In the genomic region with DNA sequence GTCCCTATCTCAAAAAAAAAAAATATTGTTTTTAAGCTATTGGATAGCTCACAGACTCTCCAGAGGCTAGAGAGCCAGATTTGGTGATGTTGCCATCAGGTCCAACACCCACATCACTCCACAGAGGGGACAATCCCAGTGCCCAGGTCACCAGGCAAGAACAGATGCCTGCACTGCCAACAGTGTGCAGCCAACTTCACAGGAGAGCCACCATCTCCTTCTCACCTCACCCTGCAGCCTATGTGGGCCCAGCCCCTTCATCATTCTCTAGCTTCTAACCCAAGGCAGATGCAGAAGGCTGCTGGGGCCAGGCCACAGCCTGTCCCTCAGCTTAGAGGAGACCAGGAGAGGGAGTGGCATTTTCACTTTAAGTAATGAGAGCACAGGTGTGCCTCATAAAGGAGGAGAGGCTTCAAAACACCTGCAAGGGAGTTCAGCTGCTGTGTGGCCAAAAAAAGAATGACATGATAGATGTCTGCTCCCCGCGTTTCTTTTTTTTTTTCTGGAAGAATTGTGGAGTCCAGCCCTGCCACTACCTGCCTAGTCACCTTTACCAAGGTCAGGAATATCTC, we compare ENCODE assay signal across 1 cellular context.
TF ChIP-seq lines count a peak whose summit lies in the region.

No MANE protein-coding gene starts in this region.

TF ChIP-seq in WTC11, 78 proteins besides CTCF, POLR2A, EP300 and RAD21 (continued from another document):
- TF ChIP-seq, protein P1, sequence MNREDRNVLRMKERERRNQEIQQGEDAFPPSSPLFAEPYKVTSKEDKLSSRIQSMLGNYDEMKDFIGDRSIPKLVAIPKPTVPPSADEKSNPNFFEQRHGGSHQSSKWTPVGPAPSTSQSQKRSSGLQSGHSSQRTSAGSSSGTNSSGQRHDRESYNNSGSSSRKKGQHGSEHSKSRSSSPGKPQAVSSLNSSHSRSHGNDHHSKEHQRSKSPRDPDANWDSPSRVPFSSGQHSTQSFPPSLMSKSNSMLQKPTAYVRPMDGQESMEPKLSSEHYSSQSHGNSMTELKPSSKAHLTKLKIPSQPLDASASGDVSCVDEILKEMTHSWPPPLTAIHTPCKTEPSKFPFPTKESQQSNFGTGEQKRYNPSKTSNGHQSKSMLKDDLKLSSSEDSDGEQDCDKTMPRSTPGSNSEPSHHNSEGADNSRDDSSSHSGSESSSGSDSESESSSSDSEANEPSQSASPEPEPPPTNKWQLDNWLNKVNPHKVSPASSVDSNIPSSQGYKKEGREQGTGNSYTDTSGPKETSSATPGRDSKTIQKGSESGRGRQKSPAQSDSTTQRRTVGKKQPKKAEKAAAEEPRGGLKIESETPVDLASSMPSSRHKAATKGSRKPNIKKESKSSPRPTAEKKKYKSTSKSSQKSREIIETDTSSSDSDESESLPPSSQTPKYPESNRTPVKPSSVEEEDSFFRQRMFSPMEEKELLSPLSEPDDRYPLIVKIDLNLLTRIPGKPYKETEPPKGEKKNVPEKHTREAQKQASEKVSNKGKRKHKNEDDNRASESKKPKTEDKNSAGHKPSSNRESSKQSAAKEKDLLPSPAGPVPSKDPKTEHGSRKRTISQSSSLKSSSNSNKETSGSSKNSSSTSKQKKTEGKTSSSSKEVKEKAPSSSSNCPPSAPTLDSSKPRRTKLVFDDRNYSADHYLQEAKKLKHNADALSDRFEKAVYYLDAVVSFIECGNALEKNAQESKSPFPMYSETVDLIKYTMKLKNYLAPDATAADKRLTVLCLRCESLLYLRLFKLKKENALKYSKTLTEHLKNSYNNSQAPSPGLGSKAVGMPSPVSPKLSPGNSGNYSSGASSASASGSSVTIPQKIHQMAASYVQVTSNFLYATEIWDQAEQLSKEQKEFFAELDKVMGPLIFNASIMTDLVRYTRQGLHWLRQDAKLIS (CRISPR knock-in tag; IDR thresholded peaks at IDR 0.05; ENCODE audit: borderline replicate concordance), result no peak
- TF ChIP-seq PRRX2 (CRISPR knock-in tag; IDR thresholded peaks at IDR 0.05) (no peak), ZNF121 (CRISPR knock-in tag; IDR thresholded peaks at IDR 0.05) (no peak), HMGA2 (CRISPR knock-in tag; IDR thresholded peaks at IDR 0.05) (no peak), CBFB (CRISPR knock-in tag; IDR thresholded peaks at IDR 0.05; ENCODE audit: low read depth) (no peak)
- TF ChIP-seq, protein P2, sequence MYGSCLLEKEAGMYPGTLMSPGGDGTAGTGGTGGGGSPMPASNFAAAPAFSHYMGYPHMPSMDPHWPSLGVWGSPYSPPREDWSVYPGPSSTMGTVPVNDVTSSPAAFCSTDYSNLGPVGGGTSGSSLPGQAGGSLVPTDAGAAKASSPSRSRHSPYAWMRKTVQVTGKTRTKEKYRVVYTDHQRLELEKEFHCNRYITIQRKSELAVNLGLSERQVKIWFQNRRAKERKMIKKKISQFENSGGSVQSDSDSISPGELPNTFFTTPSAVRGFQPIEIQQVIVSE (CRISPR knock-in tag; IDR thresholded peaks at IDR 0.05; ENCODE audit: borderline replicate concordance), result no peak
- TF ChIP-seq, protein P3, sequence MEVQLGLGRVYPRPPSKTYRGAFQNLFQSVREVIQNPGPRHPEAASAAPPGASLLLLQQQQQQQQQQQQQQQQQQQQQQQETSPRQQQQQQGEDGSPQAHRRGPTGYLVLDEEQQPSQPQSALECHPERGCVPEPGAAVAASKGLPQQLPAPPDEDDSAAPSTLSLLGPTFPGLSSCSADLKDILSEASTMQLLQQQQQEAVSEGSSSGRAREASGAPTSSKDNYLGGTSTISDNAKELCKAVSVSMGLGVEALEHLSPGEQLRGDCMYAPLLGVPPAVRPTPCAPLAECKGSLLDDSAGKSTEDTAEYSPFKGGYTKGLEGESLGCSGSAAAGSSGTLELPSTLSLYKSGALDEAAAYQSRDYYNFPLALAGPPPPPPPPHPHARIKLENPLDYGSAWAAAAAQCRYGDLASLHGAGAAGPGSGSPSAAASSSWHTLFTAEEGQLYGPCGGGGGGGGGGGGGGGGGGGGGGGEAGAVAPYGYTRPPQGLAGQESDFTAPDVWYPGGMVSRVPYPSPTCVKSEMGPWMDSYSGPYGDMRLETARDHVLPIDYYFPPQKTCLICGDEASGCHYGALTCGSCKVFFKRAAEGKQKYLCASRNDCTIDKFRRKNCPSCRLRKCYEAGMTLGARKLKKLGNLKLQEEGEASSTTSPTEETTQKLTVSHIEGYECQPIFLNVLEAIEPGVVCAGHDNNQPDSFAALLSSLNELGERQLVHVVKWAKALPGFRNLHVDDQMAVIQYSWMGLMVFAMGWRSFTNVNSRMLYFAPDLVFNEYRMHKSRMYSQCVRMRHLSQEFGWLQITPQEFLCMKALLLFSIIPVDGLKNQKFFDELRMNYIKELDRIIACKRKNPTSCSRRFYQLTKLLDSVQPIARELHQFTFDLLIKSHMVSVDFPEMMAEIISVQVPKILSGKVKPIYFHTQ (CRISPR knock-in tag; IDR thresholded peaks at IDR 0.05), result no peak
- TF ChIP-seq, protein P4, sequence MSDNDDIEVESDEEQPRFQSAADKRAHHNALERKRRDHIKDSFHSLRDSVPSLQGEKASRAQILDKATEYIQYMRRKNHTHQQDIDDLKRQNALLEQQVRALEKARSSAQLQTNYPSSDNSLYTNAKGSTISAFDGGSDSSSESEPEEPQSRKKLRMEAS (CRISPR knock-in tag; IDR thresholded peaks at IDR 0.05), result no peak
- TF ChIP-seq, protein P5, sequence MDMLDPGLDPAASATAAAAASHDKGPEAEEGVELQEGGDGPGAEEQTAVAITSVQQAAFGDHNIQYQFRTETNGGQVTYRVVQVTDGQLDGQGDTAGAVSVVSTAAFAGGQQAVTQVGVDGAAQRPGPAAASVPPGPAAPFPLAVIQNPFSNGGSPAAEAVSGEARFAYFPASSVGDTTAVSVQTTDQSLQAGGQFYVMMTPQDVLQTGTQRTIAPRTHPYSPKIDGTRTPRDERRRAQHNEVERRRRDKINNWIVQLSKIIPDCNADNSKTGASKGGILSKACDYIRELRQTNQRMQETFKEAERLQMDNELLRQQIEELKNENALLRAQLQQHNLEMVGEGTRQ (CRISPR knock-in tag; IDR thresholded peaks at IDR 0.05), result no peak
